ENCODE assay signal across 8 cellular contexts in the genomic region with DNA sequence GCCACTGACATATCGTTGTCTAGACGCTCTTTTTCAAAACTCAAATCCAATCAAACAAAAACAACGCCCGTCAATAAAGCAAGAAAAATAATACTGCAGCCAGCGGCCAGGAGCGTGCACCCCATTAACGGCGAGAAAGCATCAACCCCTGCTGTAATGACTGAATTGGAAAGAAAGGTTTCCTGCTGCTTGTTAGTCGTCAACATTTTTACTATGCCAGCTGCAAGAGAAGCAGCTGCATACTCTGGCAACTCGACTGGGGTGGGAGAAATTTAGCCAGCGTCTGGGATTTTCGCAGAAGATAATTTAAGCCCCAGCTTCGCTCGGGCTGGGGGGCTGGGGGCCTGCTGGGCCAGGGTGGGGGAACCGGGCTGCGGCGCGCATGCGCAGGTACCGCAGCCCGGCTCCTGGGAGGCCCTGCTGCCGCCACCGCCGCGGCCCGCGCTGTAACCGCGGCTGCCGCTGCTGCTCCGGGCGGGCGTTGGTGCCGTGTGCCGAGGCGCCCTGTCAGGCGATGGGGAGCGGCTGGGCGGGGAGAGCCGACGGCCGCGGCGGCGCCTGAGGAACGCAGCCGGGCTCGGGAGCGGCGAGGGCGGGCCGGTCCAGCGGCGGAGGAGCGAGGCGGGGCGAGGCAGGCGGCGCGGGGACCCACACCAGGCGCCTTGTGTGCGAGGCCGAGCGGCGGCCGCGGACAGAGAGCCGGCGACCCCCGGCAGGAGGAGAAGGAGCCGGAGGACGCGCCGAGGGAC. TPM values are rescaled to one million over a fixed set of nuclear protein-coding genes. Genes with fewer than 3 reads are reported as not detected.
DNase-seq lines count a peak whose midpoint lies in the region; TF ChIP-seq lines count a peak whose summit lies in the region.

No MANE protein-coding gene starts in this region.

- H4K5ac ChIP-seq in H9 (ENCODE audit: insufficient read length, low read depth, low read length), result no peak overlapping the region

- H3K36me3 ChIP-seq in SK-N-MC (ENCODE audit: insufficient read depth, low read length), result no peaks in the 10 kb centered on the region
- no peaks in the 10 kb centered on the region for H3K36me3 ChIP-seq in ovary
- H3K36me3 ChIP-seq in thymus (ENCODE audit: control insufficient read depth, insufficient read depth), result no peaks in the 10 kb centered on the region

- no peaks in the 10 kb centered on the region for H3K36me3 Mint-ChIP-seq in H9 (ENCODE audit: insufficient read depth in 1 of 3, low read depth in 3 of 3)
- no peaks in the 10 kb centered on the region for H3K36me3 Mint-ChIP-seq in activated naive CD4-positive, alpha-beta T cell treated with anti-CD3 and anti-CD28 coated beads, Interleukin-2, amount 50 U/mL, for 24 hours

- no peak overlapping the region for H2AK5ac ChIP-seq in H9 (ENCODE audit: insufficient read length, low read length)

- peak overlapping the region; percentile 76 to 95 for H3K4me3 Mint-ChIP-seq in H9
- peak overlapping the region; percentile 97 for H3K4me3 Mint-ChIP-seq in activated naive CD4-positive, alpha-beta T cell treated with anti-CD3 and anti-CD28 coated beads, Interleukin-2, amount 50 U/mL, for 24 hours

- peaks cover 1% of the 10 kb centered on the region; the same call in 1 of the 2 replicates for H3K79me2 ChIP-seq in H9 (ENCODE audit: insufficient read depth, low read length)

- H3K4me3 ChIP-seq in SK-N-MC (peak overlapping the region; percentile 99), ovary (peak overlapping the region; percentile 64), thymus (ENCODE audit: low read length) (peak overlapping the region; percentile 95)

- H3K9ac ChIP-seq in H9 (ENCODE audit: extremely low read depth, insufficient read length, low read length) (peak overlapping the region; percentile 65), SK-N-MC (ENCODE audit: insufficient read length) (peak overlapping the region; percentile 69)

- no peak overlapping the region for H2BK15ac ChIP-seq in H9 (ENCODE audit: low read depth, low read length)

- no peak overlapping the region for H2BK20ac ChIP-seq in H9 (ENCODE audit: low read depth, low read length, poor library complexity, severe bottlenecking)

- H3K4ac ChIP-seq in H9 (ENCODE audit: low read depth, low read length), result no peak overlapping the region

- no peaks in the 10 kb centered on the region for H3K79me1 ChIP-seq in H9 (ENCODE audit: insufficient read depth, low read depth, low read length, poor library complexity, severe bottlenecking)

- peak overlapping the region; percentile 92 for H3K4me2 ChIP-seq in H9 (ENCODE audit: insufficient read depth, insufficient read length, low read length)

- H3K4me1 ChIP-seq in H9 (ENCODE audit: insufficient read depth, low read length) (no peaks in the 10 kb centered on the region; the same call in 1 of the 2 replicates), ovary (ENCODE audit: insufficient read depth) (peaks cover 2% of the 10 kb centered on the region), thymus (ENCODE audit: control insufficient read depth, insufficient read depth, low read length) (peaks cover 2% of the 10 kb centered on the region)

- no peak overlapping the region for H4K91ac ChIP-seq in H9 (ENCODE audit: insufficient read length, low read depth, low read length)

- H2BK12ac ChIP-seq in H9 (ENCODE audit: insufficient read length, low read depth, low read length), result no peak overlapping the region

- no peak overlapping the region for H2BK120ac ChIP-seq in H9 (ENCODE audit: low read depth, low read length, poor library complexity, severe bottlenecking)

- no peak overlapping the region for H3K23ac ChIP-seq in H9 (ENCODE audit: insufficient read length, low read depth, low read length)

- H3K9me3 ChIP-seq in H9 (ENCODE audit: control insufficient read depth, low read depth, low read length), result no peaks in the 10 kb centered on the region
- no peaks in the 10 kb centered on the region for H3K9me3 ChIP-seq in SK-N-MC (ENCODE audit: low read depth, low read length)
- H3K9me3 ChIP-seq in ovary, result no peaks in the 10 kb centered on the region
- no peaks in the 10 kb centered on the region for H3K9me3 ChIP-seq in thymus (ENCODE audit: control insufficient read depth)

- H3T11ph ChIP-seq in H9 (ENCODE audit: low read length), result no peak overlapping the region

- intact Hi-C loops in head of caudate nucleus (cut with DNase I) (no loop called here), ovary (cut with DNase I) (loop anchor here in 1 of 4 donors (10.0 kb wide), 1 partner anchor 1389 kb away; a partner anchor contains a TSS)

- no peaks in the 10 kb centered on the region for H3K27me3 Mint-ChIP-seq in H9 (ENCODE audit: low read depth)
- H3K27me3 Mint-ChIP-seq in activated naive CD4-positive, alpha-beta T cell treated with anti-CD3 and anti-CD28 coated beads, Interleukin-2, amount 50 U/mL, for 24 hours, result no peaks in the 10 kb centered on the region

- H3K27ac Mint-ChIP-seq in H9, result peak overlapping the region in 2 of 3 experiments; percentile 38 to 88; a peak in 4 of 7 replicates
- H3K27ac Mint-ChIP-seq in activated naive CD4-positive, alpha-beta T cell treated with anti-CD3 and anti-CD28 coated beads, Interleukin-2, amount 50 U/mL, for 24 hours, result peak overlapping the region; percentile 97

- H3K23me2 ChIP-seq in H9 (ENCODE audit: insufficient read length, low read depth, low read length, poor library complexity, severe bottlenecking), result peaks cover 18% of the 10 kb centered on the region

- TF ChIP-seq CTCF in H9 (conservative IDR thresholded peaks at IDR 0.05) (no peak), ovary (IDR thresholded peaks at IDR 0.05) (no peak)

- H3K9me3 Mint-ChIP-seq in H9, result no peaks in the 10 kb centered on the region
- H3K9me3 Mint-ChIP-seq in activated naive CD4-positive, alpha-beta T cell treated with anti-CD3 and anti-CD28 coated beads, Interleukin-2, amount 50 U/mL, for 24 hours, result no peaks in the 10 kb centered on the region

- no peak overlapping the region for H3K56ac ChIP-seq in H9 (ENCODE audit: insufficient read length, low read depth, low read length)

- no peak for TF ChIP-seq EP300 in ovary (IDR thresholded peaks at IDR 0.05)

- H3K18ac ChIP-seq in H9 (ENCODE audit: insufficient read length, low read depth, low read length), result no peak overlapping the region

- WGBS in H9 (ENCODE audit: extremely low coverage, insufficient read length, low lambda C conversion rate), result no CpG with 5 or more reads among the region's 74 CpGs
- 0 to 1% (median 1%) methylated on average over 56 to 74 of the region's 74 CpGs for WGBS in ovary, 3 donors
- under 1% methylated on average over 74 of the region's 74 CpGs for WGBS in thymus

- DNase-seq in GF-D8 (lab: John Stamatoyannopoulos, UW) (peak; percentile 51), H9 (peak; percentile 59), M059J (ENCODE audit: low read depth) (peak; percentile 80), SK-N-MC (ENCODE audit: low read depth, low spot score) (peak; percentile 56), head of caudate nucleus (peak in 41 of 42 donors; percentile 23 to 87 (median 77)), ovary (peak; percentile 59 to 81 (median 72))

- peak; percentile 50 for TF ChIP-seq POLR2A in ovary (IDR thresholded peaks at IDR 0.05)

- no peak overlapping the region for H2BK5ac ChIP-seq in H9 (ENCODE audit: insufficient read length, low read length)

- no peak overlapping the region for H3K27ac ChIP-seq in H9 (ENCODE audit: insufficient read length, low read depth, low read length)
- H3K27ac ChIP-seq in SK-N-MC, result peak overlapping the region; percentile 64; the same call in 1 of the 2 replicates
- peak overlapping the region; percentile 98 for H3K27ac ChIP-seq in ovary
- peak overlapping the region; percentile 96 for H3K27ac ChIP-seq in thymus (ENCODE audit: low read depth)

- H4K8ac ChIP-seq in H9 (replicated peaks; ENCODE audit: insufficient read length, low read depth, low read length), result no peak overlapping the region

- peak overlapping the region; percentile 88; the same call in 1 of the 2 replicates for H3K14ac ChIP-seq in H9 (ENCODE audit: insufficient read depth, low read length)

- H2AFZ ChIP-seq in H9 (ENCODE audit: low read length), result peak overlapping the region; percentile 79

- H4K20me1 ChIP-seq in H9 (ENCODE audit: control insufficient read depth, insufficient read depth, insufficient read length), result no peaks in the 10 kb centered on the region

- H3K4me1 Mint-ChIP-seq in H9, result peaks cover 16 to 20% of the 10 kb centered on the region in 2 experiments
- peaks cover 51% of the 10 kb centered on the region for H3K4me1 Mint-ChIP-seq in activated naive CD4-positive, alpha-beta T cell treated with anti-CD3 and anti-CD28 coated beads, Interleukin-2, amount 50 U/mL, for 24 hours

- no peaks in the 10 kb centered on the region for H3K27me3 ChIP-seq in H9 (ENCODE audit: insufficient read depth, low read length)
- H3K27me3 ChIP-seq in ovary, result no peaks in the 10 kb centered on the region
- no peaks in the 10 kb centered on the region for H3K27me3 ChIP-seq in thymus (ENCODE audit: control insufficient read depth, insufficient read depth)

RNA-seq across cellular contexts. Expression of a gene that starts 0.7 kb away (rescaled TPM):
- total RNA-seq in H9 (2021) (8.4 and 11.6 TPM in 2 replicates), ovary (10 to 100 TPM in 5 of 7 donors, 1 to 10 TPM in 2; 7.6 to 15.4 (median 11.6) TPM)
- total RNA-seq in M059J (2014; rRNA removed; shearing (Covaris generic)), result 19.7 and 38.0 TPM in 2 replicates
- polyA plus RNA-seq in ovary (1 to 10 TPM; 3.3 to 7.2 TPM), thymus (16.8 TPM)
